ENCODE assay signal across 8 cellular contexts in genomic region chr22:37639771-37640590, GRCh38. TPM values are rescaled to one million over a fixed set of nuclear protein-coding genes. Genes with fewer than 3 reads are reported as not detected.
DNase-seq lines count a peak whose midpoint lies in the region; TF ChIP-seq lines count a peak whose summit lies in the region.

No MANE protein-coding gene starts in this region.

- no peak for DNase-seq in AG04450 (ENCODE audit: low read depth, low spot score)
- DNase-seq in HL-60 (ENCODE audit: low read depth in 1 of 2, low spot score in 1 of 2), result peak; percentile 78 to 85
- no peak for DNase-seq in activated T-helper 1 cell treated with anti-CD3 and anti-CD28 coated beads, Interleukin-12 subunit alpha, Interleukin-12 subunit beta, Interleukin-2, Interleukin-4 antibody, amounts not matched to agents 30 ng/mL and 10 ng/mL and 1 ng/mL, durations not matched to agents 14 hours and 24 hours and 36 hours (ENCODE audit: low spot score)
- DNase-seq in stomach, result no peak
- no peak for DNase-seq in stimulated activated CD4-positive, alpha-beta T cell treated with anti-CD3 and anti-CD28 coated beads, Interleukin-2, amount 100 ng/mL, for 48 hours
- DNase-seq in DMS153 treated with DMSO at 0.1 percent for 48 hours (lab: John Stamatoyannopoulos, UW; ENCODE audit: unreplicated experiment), result no peak
- no peak for DNase-seq in SHP77 treated with DMSO at 0.1 percent for 48 hours (lab: John Stamatoyannopoulos, UW)

- WGBS in stomach, 5 donors, result 6 to 21% (median 7%) methylated on average over 9 to 27 of the region's 27 CpGs

- peak overlapping the region; percentile 31 for H3K27ac ChIP-seq in AG04450 (ENCODE audit: low read depth, low read length)
- peak overlapping the region; percentile 81 for H3K27ac ChIP-seq in HL-60 (replicated peaks)
- no peak overlapping the region for H3K27ac ChIP-seq in iPS-20b (ENCODE audit: low read length)
- H3K27ac ChIP-seq in stomach, result peak overlapping the region; percentile 42 to 90 (median 78)

- no peaks in the 10 kb centered on the region for H3K9me3 Mint-ChIP-seq in activated T-helper 1 cell treated with anti-CD3 and anti-CD28 coated beads, Interleukin-12 subunit alpha, Interleukin-12 subunit beta, Interleukin-2, Interleukin-4 antibody, amounts not matched to agents 30 ng/mL and 10 ng/mL and 1 ng/mL, durations not matched to agents 14 hours and 24 hours and 36 hours

- peaks cover 18% of the 10 kb centered on the region for H3K36me3 Mint-ChIP-seq in activated T-helper 1 cell treated with anti-CD3 and anti-CD28 coated beads, Interleukin-12 subunit alpha, Interleukin-12 subunit beta, Interleukin-2, Interleukin-4 antibody, amounts not matched to agents 30 ng/mL and 10 ng/mL and 1 ng/mL, durations not matched to agents 14 hours and 24 hours and 36 hours (ENCODE audit: low read depth)

- intact Hi-C loops in activated T-helper 1 cell treated with anti-CD3 and anti-CD28 coated beads, Interleukin-12 subunit alpha, Interleukin-12 subunit beta, Interleukin-2, Interleukin-4 antibody, amounts not matched to agents 30 ng/mL and 10 ng/mL and 1 ng/mL, durations not matched to agents 14 hours and 24 hours and 36 hours (cut with micrococcal nuclease), result loop anchor here (1.0 to 2.0 kb wide), 4 partner anchors 17 to 37 kb away; partner anchors contain the start of genes GGA1 and PDXP
- intact Hi-C loops in stomach (cut with DNase I; ENCODE audit: low total_unique reads), result loop anchor here (5.0 to 10.0 kb wide), 2 partner anchors 42 to 155 kb away; no protein-coding TSS in a partner anchor

- peak overlapping the region; percentile 81; the same call in 1 of the 2 replicates for H3K9ac ChIP-seq in iPS-20b (ENCODE audit: low read depth, low read length)

- H3K4me3 Mint-ChIP-seq in activated T-helper 1 cell treated with anti-CD3 and anti-CD28 coated beads, Interleukin-12 subunit alpha, Interleukin-12 subunit beta, Interleukin-2, Interleukin-4 antibody, amounts not matched to agents 30 ng/mL and 10 ng/mL and 1 ng/mL, durations not matched to agents 14 hours and 24 hours and 36 hours, result peak overlapping the region; percentile 97

- CTCF ChIA-PET in AG04450 (lab: Charles Lee), result interaction anchor here (0.6 to 1.1 kb wide), 4 partner anchors 16 to 152 kb away, joined by 3 read pairs; partner anchors contain the start of gene NOL12

- H3K36me3 ChIP-seq in iPS-20b (ENCODE audit: insufficient read depth, low read depth, low read length) (peaks cover 25% of the 10 kb centered on the region), stomach (peaks cover 0 to 35% (median 14%) of the 10 kb centered on the region in 4 donors)

- peak overlapping the region; percentile 88 for H3K4me3 ChIP-seq in AG04450 (ENCODE audit: low read depth, low read length)
- H3K4me3 ChIP-seq in HL-60 (replicated peaks; ENCODE audit: insufficient read depth, low read length), result peak overlapping the region; percentile 84
- H3K4me3 ChIP-seq in iPS-20b (ENCODE audit: low read length), result peak overlapping the region; percentile 91
- peak overlapping the region; percentile 60 to 75 (median 64) for H3K4me3 ChIP-seq in stomach

- no peak for TF ChIP-seq CTCF in AG04450 (IDR thresholded peaks at IDR 0.05; ENCODE audit: low read depth, low read length)
- TF ChIP-seq CTCF in HL-60 (IDR thresholded peaks at IDR 0.05; ENCODE audit: insufficient read depth, low read length), result no peak
- TF ChIP-seq CTCF in stomach (IDR thresholded peaks at IDR 0.05), result no peak

- no peaks in the 10 kb centered on the region for H3K27me3 Mint-ChIP-seq in activated T-helper 1 cell treated with anti-CD3 and anti-CD28 coated beads, Interleukin-12 subunit alpha, Interleukin-12 subunit beta, Interleukin-2, Interleukin-4 antibody, amounts not matched to agents 30 ng/mL and 10 ng/mL and 1 ng/mL, durations not matched to agents 14 hours and 24 hours and 36 hours (ENCODE audit: insufficient read depth)

- H3K9me3 ChIP-seq in AG04450 (ENCODE audit: control insufficient read depth, insufficient read depth, low read length), result no peaks in the 10 kb centered on the region
- H3K9me3 ChIP-seq in iPS-20b (ENCODE audit: insufficient read depth, low read depth, low read length), result no peaks in the 10 kb centered on the region
- H3K9me3 ChIP-seq in stomach, result no peaks in the 10 kb centered on the region

- H3K4me1 Mint-ChIP-seq in activated T-helper 1 cell treated with anti-CD3 and anti-CD28 coated beads, Interleukin-12 subunit alpha, Interleukin-12 subunit beta, Interleukin-2, Interleukin-4 antibody, amounts not matched to agents 30 ng/mL and 10 ng/mL and 1 ng/mL, durations not matched to agents 14 hours and 24 hours and 36 hours (ENCODE audit: low read depth), result peaks cover 56% of the 10 kb centered on the region

- H3K27ac Mint-ChIP-seq in activated T-helper 1 cell treated with anti-CD3 and anti-CD28 coated beads, Interleukin-12 subunit alpha, Interleukin-12 subunit beta, Interleukin-2, Interleukin-4 antibody, amounts not matched to agents 30 ng/mL and 10 ng/mL and 1 ng/mL, durations not matched to agents 14 hours and 24 hours and 36 hours, result peak overlapping the region; percentile 100

- TF ChIP-seq POLR2A in stomach (IDR thresholded peaks at IDR 0.05), result no peak

- POLR2A ChIA-PET in AG04450 (lab: Yijun Ruan, JAX), result interaction anchor here (0.6 to 1.3 kb wide), 4 partner anchors 17 to 180 kb away, joined by 3 to 5 read pairs (median 3); partner anchors contain the start of genes NOL12 and PDXP

- no peak for TF ChIP-seq EP300 in stomach (IDR thresholded peaks at IDR 0.05)

- no peaks in the 10 kb centered on the region for H3K27me3 ChIP-seq in AG04450 (ENCODE audit: control insufficient read depth, insufficient read depth, low read length)
- no peaks in the 10 kb centered on the region for H3K27me3 ChIP-seq in HL-60 (ENCODE audit: insufficient read depth, poor library complexity, severe bottlenecking)
- H3K27me3 ChIP-seq in iPS-20b (ENCODE audit: insufficient read depth, low read length), result no peaks in the 10 kb centered on the region
- H3K27me3 ChIP-seq in stomach, result peaks cover 0 to 8% (median 0%) of the 10 kb centered on the region in 3 donors

- peaks cover 19% of the 10 kb centered on the region for H3K4me1 ChIP-seq in iPS-20b (ENCODE audit: insufficient read depth, low read length)
- H3K4me1 ChIP-seq in stomach, result peaks cover 46 to 84% (median 69%) of the 10 kb centered on the region in 4 donors

RNA-seq across cellular contexts. Expression of gene SH3BP1, which starts 0.5 kb away (rescaled TPM):
- polyA plus RNA-seq in AG04450 (2011; rRNA removed) (8.4 and 11.3 TPM in 2 replicates), stomach (10 to 100 TPM in 1 of 3 donors, 1 to 10 TPM in 2; 8.7 to 12.8 (median 9.5) TPM)
- 12.8 and 14.4 TPM in 2 replicates for polyA minus RNA-seq in AG04450 (2011; rRNA and poly(A)+ RNA removed)
- total RNA-seq in activated T-helper 1 cell treated with anti-CD3 and anti-CD28 coated beads, Interleukin-12 subunit alpha, Interleukin-12 subunit beta, Interleukin-2, Interleukin-4 antibody, amounts not matched to agents 30 ng/mL and 10 ng/mL and 1 ng/mL, durations not matched to agents 14 hours and 24 hours and 36 hours, result 110 and 116 TPM in 2 replicates
- 100 to 1,000 TPM in 1 of 5 donors, 10 to 100 TPM in 1, 1 to 10 TPM in 2, not detected in 1; 1.6 to 135 (median 7.3) TPM for total RNA-seq in stomach

RNA-seq across cellular contexts. Expression of gene PDXP, which starts 18.5 kb away (rescaled TPM):
- polyA plus RNA-seq in AG04450 (2011; rRNA removed) (11.7 and 17.7 TPM in 2 replicates), stomach (10 to 100 TPM in 1 of 3 donors, 1 to 10 TPM in 2; 6.4 to 11.8 (median 8.1) TPM)
- 6.3 and 9.7 TPM in 2 replicates for polyA minus RNA-seq in AG04450 (2011; rRNA and poly(A)+ RNA removed)
- total RNA-seq in activated T-helper 1 cell treated with anti-CD3 and anti-CD28 coated beads, Interleukin-12 subunit alpha, Interleukin-12 subunit beta, Interleukin-2, Interleukin-4 antibody, amounts not matched to agents 30 ng/mL and 10 ng/mL and 1 ng/mL, durations not matched to agents 14 hours and 24 hours and 36 hours, result 47.0 and 50.4 TPM in 2 replicates
- total RNA-seq in stomach, result 10 to 100 TPM in 1 of 5 donors, 1 to 10 TPM in 4; 2.9 to 72.1 (median 5.4) TPM

RNA-seq across cellular contexts. Expression of gene GGA1, which starts 31.3 kb away (rescaled TPM):
- polyA plus RNA-seq in AG04450 (2011; rRNA removed) (24.7 and 26.1 TPM in 2 replicates), stomach (10 to 100 TPM; 30.3 to 43.6 (median 34.1) TPM)
- polyA minus RNA-seq in AG04450 (2011; rRNA and poly(A)+ RNA removed), result 23.2 and 24.4 TPM in 2 replicates
- 70.8 and 78.9 TPM in 2 replicates for total RNA-seq in activated T-helper 1 cell treated with anti-CD3 and anti-CD28 coated beads, Interleukin-12 subunit alpha, Interleukin-12 subunit beta, Interleukin-2, Interleukin-4 antibody, amounts not matched to agents 30 ng/mL and 10 ng/mL and 1 ng/mL, durations not matched to agents 14 hours and 24 hours and 36 hours
- 10 to 100 TPM; 39.5 to 87.9 (median 55.6) TPM for total RNA-seq in stomach

RNA-seq across cellular contexts. Expression of gene LGALS1, which starts 35.5 kb away (rescaled TPM):
- polyA plus RNA-seq in AG04450 (2011; rRNA removed), result 5,926 and 7,935 TPM in 2 replicates
- polyA minus RNA-seq in AG04450 (2011; rRNA and poly(A)+ RNA removed), result 3,546 and 5,412 TPM in 2 replicates
- total RNA-seq in activated T-helper 1 cell treated with anti-CD3 and anti-CD28 coated beads, Interleukin-12 subunit alpha, Interleukin-12 subunit beta, Interleukin-2, Interleukin-4 antibody, amounts not matched to agents 30 ng/mL and 10 ng/mL and 1 ng/mL, durations not matched to agents 14 hours and 24 hours and 36 hours, result 245 and 254 TPM in 2 replicates
- total RNA-seq in stomach, result 100 to 1,000 TPM; 235 to 490 (median 312) TPM
- polyA plus RNA-seq in stomach, result 1,000 to 10,000 TPM in 1 of 3 donors, 100 to 1,000 TPM in 2; 596 to 1,435 (median 703) TPM

RNA-seq across cellular contexts. Expression of gene NOL12, which starts 46.2 kb away (rescaled TPM):
- 10.4 and 11.8 TPM in 2 replicates for polyA plus RNA-seq in AG04450 (2011; rRNA removed)
- 10.9 and 13.9 TPM in 2 replicates for polyA minus RNA-seq in AG04450 (2011; rRNA and poly(A)+ RNA removed)
- 67.8 and 70.0 TPM in 2 replicates for total RNA-seq in activated T-helper 1 cell treated with anti-CD3 and anti-CD28 coated beads, Interleukin-12 subunit alpha, Interleukin-12 subunit beta, Interleukin-2, Interleukin-4 antibody, amounts not matched to agents 30 ng/mL and 10 ng/mL and 1 ng/mL, durations not matched to agents 14 hours and 24 hours and 36 hours
- total RNA-seq in stomach, result 10 to 100 TPM in 4 of 5 donors, 1 to 10 TPM in 1; 9.3 to 64.6 (median 41.5) TPM
- polyA plus RNA-seq in stomach, result 10 to 100 TPM; 26.6 to 35.4 (median 35.2) TPM

Comparison
In these comparisons a context has a peak if more than half of its experiments do, and no peak if none do; other contexts are left out.
1. DNase-seq: peak in HL-60 (2 of 2); none in AG04450 (single experiment), activated T-helper 1 cell treated with anti-CD3 and anti-CD28 coated beads, Interleukin-12 subunit alpha, Interleukin-12 subunit beta, Interleukin-2, Interleukin-4 antibody, amounts not matched to agents 30 ng/mL and 10 ng/mL and 1 ng/mL, durations not matched to agents 14 hours and 24 hours and 36 hours (single experiment), stomach (single experiment), stimulated activated CD4-positive, alpha-beta T cell treated with anti-CD3 and anti-CD28 coated beads, Interleukin-2, amount 100 ng/mL, for 48 hours (0 of 2), DMS153 treated with DMSO at 0.1 percent for 48 hours (single experiment) and SHP77 treated with DMSO at 0.1 percent for 48 hours (single experiment).
2. Peak in every context shown above with its lines, with median percentiles within 50 percentile points of each other: H3K4me3 ChIP-seq.